ENCODE assay signal across 7 cellular contexts in genomic region chr5:40560470-40560869, GRCh38.
"Had no signal": no experiment of that assay in that cellular context is flagged by ENCODE, and none has a peak within 500 bp of the region (broad histone marks: within the 10 kb centered on the region; RNA-seq: fewer than 3 reads in every experiment).

No MANE protein-coding gene starts in this region.

- DNase-seq: GM23248, GOT3, H9, HCEC 1CT, Karpas-422, KBM-7 had no signal

- H2AFZ ChIP-seq: GM23248 had no signal

- H3K4me1 Mint-ChIP-seq: H9 had no signal

- H3K4me3 ChIP-seq: GM23248 had no signal

- H3K27ac Mint-ChIP-seq: H9 had no signal

- H3K9ac ChIP-seq: GM23248, KMS-11 had no signal

- H3K4me2 ChIP-seq: KMS-11 had no signal

- H3K4me3 Mint-ChIP-seq: H9 had no signal

- H3K27ac ChIP-seq: GM23248, KMS-11 had no signal
